ENCODE assay signal across 9 cellular contexts in the genomic region with DNA sequence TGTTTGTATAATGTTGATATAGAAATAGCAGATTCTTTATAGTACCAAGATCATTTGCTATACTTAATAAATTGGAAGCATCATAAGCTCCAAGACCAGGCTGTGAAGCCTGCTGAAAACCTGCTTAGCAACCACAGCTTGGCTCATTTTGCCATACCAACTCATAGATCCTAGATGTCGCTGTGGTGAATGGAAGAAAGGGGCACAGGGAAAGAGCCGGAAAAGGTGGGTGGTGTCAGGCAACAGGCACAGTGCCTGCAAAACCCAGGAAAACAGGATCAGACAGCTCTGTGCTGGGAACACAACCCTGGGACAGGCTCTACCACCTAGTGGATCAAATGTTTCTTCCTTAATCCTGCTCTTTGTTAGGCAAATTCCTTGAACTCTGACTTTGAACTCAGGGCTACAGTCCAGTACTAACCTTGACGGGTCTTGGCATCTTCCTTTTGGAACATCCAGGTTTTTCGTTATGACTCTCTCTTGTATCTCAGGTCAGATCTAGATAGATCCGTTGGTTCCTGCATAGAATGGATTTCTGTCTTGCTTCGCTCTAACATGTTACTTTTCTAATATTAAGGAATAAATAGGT. TPM values are rescaled to one million over a fixed set of nuclear protein-coding genes. Genes with fewer than 3 reads are reported as not detected.
A peak's percentile ranks its signal among the peaks of the same experiment; 100 is the strongest.
DNase-seq lines count a peak whose midpoint lies in the region; ATAC-seq, FAIRE-seq and TF ChIP-seq lines count a peak whose summit lies in the region.
"Had no signal": no experiment of that assay in that cellular context is flagged by ENCODE, and none has a peak within 500 bp of the region (broad histone marks: within the 10 kb centered on the region; RNA-seq: fewer than 3 reads in every experiment).

No MANE protein-coding gene starts in this region.

- TF ChIP-seq CTCF in BJ (IDR thresholded peaks at IDR 0.05; ENCODE audit: insufficient read depth, low read depth, low read length) (peak; percentile 47), fibroblast of the aortic adventitia (IDR thresholded peaks at IDR 0.05; ENCODE audit: insufficient read depth, low read length) (peak; percentile 50)

- peaks cover 4% of the 10 kb centered on the region for H3K36me3 ChIP-seq in BJ (ENCODE audit: control insufficient read depth, insufficient read depth, low read length)

- POLR2A ChIA-PET in BJ (lab: Charles Lee): no interaction called here

- no peak for TF ChIP-seq POLR2A in H54 (IDR thresholded peaks at IDR 0.05; ENCODE audit: low read depth, low read length)

- H3K4me3 ChIP-seq in BJ (ENCODE audit: low read depth, low read length): no peak overlapping the region
- H3K4me3 ChIP-seq in fibroblast of the aortic adventitia (ENCODE audit: low read depth, low read length): no peak overlapping the region

- FAIRE-seq in RCC 7860 (lab: Jason Lieb, UNC): no peak
- no peak for FAIRE-seq in H54 (lab: Jason Lieb, UNC)

- DNase-seq in BJ (ENCODE audit: low read depth) (no peak), RCC 7860 (ENCODE audit: low spot score) (peak; percentile 4), fibroblast of the aortic adventitia (ENCODE audit: low read depth) (peak; percentile 52), non-pigmented ciliary epithelial cell (ENCODE audit: low read depth) (peak; percentile 11), H54 (ENCODE audit: insufficient read length, low spot score) (no peak), T-helper 2 cell (no peak)
- DNase-seq: effector memory CD4-positive, alpha-beta T cell had no signal

- ATAC-seq in HG02884 (IDR thresholded peaks at IDR 0.05; ENCODE audit: unreplicated experiment) (no peak), HG02852 (IDR thresholded peaks at IDR 0.05; ENCODE audit: unreplicated experiment) (no peak)

- CTCF ChIA-PET in BJ (lab: Yijun Ruan, JAX): interaction anchor here (0.7 to 2.6 kb wide), 3 partner anchors 9 to 151 kb away, joined by 3 to 14 read pairs (median 5); no protein-coding TSS in a partner anchor

- no peaks in the 10 kb centered on the region for H3K27me3 ChIP-seq in BJ (ENCODE audit: control insufficient read depth, insufficient read depth, low read length)

RNA-seq across cellular contexts. Expression of gene TWSG1, which starts 31.6 kb away (rescaled TPM):
- 127 and 167 TPM in 2 replicates for polyA plus RNA-seq in BJ (2011; rRNA removed)
- 95.1 and 129 TPM in 2 replicates for polyA minus RNA-seq in BJ (2011; rRNA and poly(A)+ RNA removed)
- 157 and 205 TPM in 2 replicates for total RNA-seq in fibroblast of the aortic adventitia (ENCODE audit: low replicate concordance)

Comparison
In these comparisons a context has a peak if more than half of its experiments do, and no peak if none do; other contexts are left out.
1. DNase-seq: peak in RCC 7860 (single experiment), fibroblast of the aortic adventitia (single experiment) and non-pigmented ciliary epithelial cell (single experiment); none in BJ (single experiment), H54 (single experiment) and T-helper 2 cell (0 of 5).